1 cellular context compared by ENCODE assay signal in genomic region chr2:108583903-108584520, GRCh38.
TF ChIP-seq lines count a peak whose summit lies in the region.

No MANE protein-coding gene starts in this region.

TF ChIP-seq in H1, 55 proteins besides CTCF, POLR2A, EP300 and RAD21:
- TF ChIP-seq NANOG (IDR thresholded peaks at IDR 0.05; ENCODE audit: insufficient read depth, low read depth, low read length, poor library complexity, severe bottlenecking) (no peak), RXRA (IDR thresholded peaks at IDR 0.05; ENCODE audit: insufficient read depth, low read depth, low read length) (no peak), NRF1 (IDR thresholded peaks at IDR 0.05; ENCODE audit: low read depth, low read length) (no peak), SIRT6 (IDR thresholded peaks at IDR 0.05; ENCODE audit: low read length) (no peak), KDM4A (IDR thresholded peaks at IDR 0.05; ENCODE audit: low read depth, low read length, severe bottlenecking) (no peak), TAF1 (IDR thresholded peaks at IDR 0.05; ENCODE audit: low read depth, low read length) (no peak), CHD7 (IDR thresholded peaks at IDR 0.05; ENCODE audit: insufficient replicate concordance, low read length) (no peak), CHD2 (IDR thresholded peaks at IDR 0.05; ENCODE audit: low read length) (no peak), SRF (IDR thresholded peaks at IDR 0.05; ENCODE audit: low read depth, low read length) (no peak), TCF12 (IDR thresholded peaks at IDR 0.05; ENCODE audit: low read depth, low read length) (no peak), KDM1A (IDR thresholded peaks at IDR 0.05; ENCODE audit: borderline replicate concordance, low read length) (no peak)
